Comparison of ENCODE assay signal across 20 cellular contexts in the genomic region with DNA sequence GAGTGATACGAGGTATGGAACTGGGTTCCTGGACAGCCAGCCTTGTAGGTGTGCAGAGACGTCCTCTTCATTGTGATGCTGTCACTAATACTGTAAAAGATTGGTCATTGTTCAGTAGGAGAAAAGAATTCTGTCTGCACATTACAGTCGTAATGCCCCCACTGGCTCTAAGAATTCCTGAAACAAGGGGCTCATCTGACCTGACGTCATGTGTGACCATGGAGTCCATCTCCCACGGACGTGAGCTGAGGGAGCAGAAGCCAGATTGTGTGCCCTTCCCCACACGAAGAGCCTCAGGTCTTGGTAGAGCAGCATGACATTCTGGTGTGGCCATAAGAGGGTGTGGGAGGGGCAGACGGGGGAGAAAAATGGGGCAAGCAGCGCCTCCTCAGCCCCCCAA. TPM values are rescaled to one million over a fixed set of nuclear protein-coding genes. Genes with fewer than 3 reads are reported as not detected.
DNase-seq lines count a peak whose midpoint lies in the region; ATAC-seq and TF ChIP-seq lines count a peak whose summit lies in the region.
"Had no signal": no experiment of that assay in that cellular context is flagged by ENCODE, and none has a peak within 500 bp of the region (broad histone marks: within the 10 kb centered on the region; RNA-seq: fewer than 3 reads in every experiment).

No MANE protein-coding gene starts in this region.

- H3K36me3 Mint-ChIP-seq in activated CD8-positive, alpha-beta memory T cell treated with anti-CD3 and anti-CD28 coated beads, Interleukin-2, amount 10 ng/mL, durations not matched to agents 7 days and 5 days = peaks cover 16% of the 10 kb centered on the region
- H3K36me3 Mint-ChIP-seq in endodermal cell (ENCODE audit: low read depth) = no peaks in the 10 kb centered on the region
- peaks cover 13 to 16% of the 10 kb centered on the region in 2 donors for H3K36me3 Mint-ChIP-seq in activated naive CD4-positive, alpha-beta T cell treated with anti-CD3 and anti-CD28 coated beads, Interleukin-2, amount 50 U/mL, for 72 hours
- H3K36me3 Mint-ChIP-seq: CD14-positive monocyte had no signal

- no peak overlapping the region for H3K4me3 ChIP-seq in HEK293 (ENCODE audit: low read depth, low read length)
- no peak overlapping the region for H3K4me3 ChIP-seq in endodermal cell (ENCODE audit: low read length)
- H3K4me3 ChIP-seq in osteoblast (ENCODE audit: insufficient read depth, low read length) = no peak overlapping the region
- H3K4me3 ChIP-seq: A549, BLaER1 had no signal

- POLR2A ChIA-PET in HEK293 (lab: Yijun Ruan, JAX) = no interaction called here

- H3K4me2 ChIP-seq in osteoblast (ENCODE audit: insufficient read depth, low read length) = no peak overlapping the region
- H3K4me2 ChIP-seq: A549, BLaER1 had no signal

- H3K4me3 Mint-ChIP-seq in activated CD8-positive, alpha-beta memory T cell treated with anti-CD3 and anti-CD28 coated beads, Interleukin-2, amount 10 ng/mL, durations not matched to agents 7 days and 5 days = no peak overlapping the region
- no peak overlapping the region for H3K4me3 Mint-ChIP-seq in endodermal cell
- H3K4me3 Mint-ChIP-seq: CD14-positive monocyte; CD4-positive, alpha-beta memory T cell; HFFc6 had no signal

- H2AFZ ChIP-seq in osteoblast (ENCODE audit: low read length) = no peak overlapping the region

- no peak overlapping the region for H3K27ac Mint-ChIP-seq in activated CD8-positive, alpha-beta memory T cell treated with anti-CD3 and anti-CD28 coated beads, Interleukin-2, amount 10 ng/mL, durations not matched to agents 7 days and 5 days
- no peak overlapping the region for H3K27ac Mint-ChIP-seq in endodermal cell
- H3K27ac Mint-ChIP-seq in activated naive CD4-positive, alpha-beta T cell treated with anti-CD3 and anti-CD28 coated beads, Interleukin-2, amount 50 U/mL, for 72 hours = no peak overlapping the region
- H3K27ac Mint-ChIP-seq: CD14-positive monocyte; CD4-positive, alpha-beta memory T cell; HFFc6 had no signal

- CTCF ChIA-PET in activated CD8-positive, alpha-beta memory T cell treated with anti-CD3 and anti-CD28 coated beads, Interleukin-2, amount 10 ng/mL, durations not matched to agents 7 days and 5 days (lab: Charles Lee) = no interaction called here
- CTCF ChIA-PET in HEK293 (lab: Yijun Ruan, JAX) = no interaction called here

- H3K9me3 Mint-ChIP-seq in activated CD8-positive, alpha-beta memory T cell treated with anti-CD3 and anti-CD28 coated beads, Interleukin-2, amount 10 ng/mL, durations not matched to agents 7 days and 5 days (ENCODE audit: low read depth) = peaks cover 17% of the 10 kb centered on the region
- peaks cover 35% of the 10 kb centered on the region for H3K9me3 Mint-ChIP-seq in endodermal cell
- peaks cover 10 to 11% of the 10 kb centered on the region in 2 donors for H3K9me3 Mint-ChIP-seq in activated naive CD4-positive, alpha-beta T cell treated with anti-CD3 and anti-CD28 coated beads, Interleukin-2, amount 50 U/mL, for 72 hours

- H4K20me1 ChIP-seq in osteoblast (ENCODE audit: insufficient read depth, low read length) = no peaks in the 10 kb centered on the region
- H4K20me1 ChIP-seq: BLaER1 had no signal

- H3K36me3 ChIP-seq in HEK293 (ENCODE audit: control insufficient read depth in 2 of 2, insufficient read depth in 1 of 2, low read length in 2 of 2) = no peaks in the 10 kb centered on the region
- no peaks in the 10 kb centered on the region for H3K36me3 ChIP-seq in endodermal cell (ENCODE audit: control insufficient read depth, insufficient read depth, low read length)
- no peaks in the 10 kb centered on the region for H3K36me3 ChIP-seq in osteoblast (ENCODE audit: insufficient read depth, low read length)
- H3K36me3 ChIP-seq: BLaER1 had no signal

- ATAC-seq in activated CD8-positive, alpha-beta memory T cell treated with anti-CD3 and anti-CD28 coated beads, Interleukin-2, amount 10 ng/mL, durations not matched to agents 7 days and 5 days = no peak
- no peak for ATAC-seq in GM18867 (IDR thresholded peaks at IDR 0.05; ENCODE audit: unreplicated experiment)
- ATAC-seq in activated naive CD4-positive, alpha-beta T cell treated with anti-CD3 and anti-CD28 coated beads, Interleukin-2, amount 50 U/mL, for 72 hours = no peak
- ATAC-seq: A549 had no signal

- no peaks in the 10 kb centered on the region for H3K27me3 ChIP-seq in endodermal cell (ENCODE audit: control insufficient read depth, insufficient read depth, low read length, poor library complexity, severe bottlenecking)
- peaks cover 28% of the 10 kb centered on the region for H3K27me3 ChIP-seq in osteoblast (ENCODE audit: insufficient read depth, low read length)
- H3K27me3 ChIP-seq: BLaER1 had no signal

- no peaks in the 10 kb centered on the region for H3K79me2 ChIP-seq in osteoblast (ENCODE audit: insufficient read depth, low read length)

- H3K4me1 ChIP-seq in HEK293 (ENCODE audit: control insufficient read depth, insufficient read depth, low read length) (no peaks in the 10 kb centered on the region), endodermal cell (ENCODE audit: control insufficient read depth, insufficient read depth, low read length) (no peaks in the 10 kb centered on the region), osteoblast (ENCODE audit: insufficient read depth, low read length) (peaks cover 10% of the 10 kb centered on the region)
- H3K4me1 ChIP-seq: A549, BLaER1 had no signal

- no peak overlapping the region for H3K9ac ChIP-seq in endodermal cell (ENCODE audit: extremely low read depth, low read length, poor library complexity, severe bottlenecking)
- H3K9ac ChIP-seq: BLaER1 had no signal

- 79 to 92% methylated on average over 5 to 9 of the region's 9 CpGs for WGBS in endodermal cell (ENCODE audit: insufficient coverage in 1 of 2, insufficient read length in 1 of 2), 2 experiments

- H3K4me1 Mint-ChIP-seq in activated CD8-positive, alpha-beta memory T cell treated with anti-CD3 and anti-CD28 coated beads, Interleukin-2, amount 10 ng/mL, durations not matched to agents 7 days and 5 days = no peaks in the 10 kb centered on the region
- peaks cover 5% of the 10 kb centered on the region for H3K4me1 Mint-ChIP-seq in endodermal cell
- H3K4me1 Mint-ChIP-seq: CD14-positive monocyte; CD4-positive, alpha-beta memory T cell had no signal

- peaks cover 32% of the 10 kb centered on the region for H3K27me3 Mint-ChIP-seq in activated CD8-positive, alpha-beta memory T cell treated with anti-CD3 and anti-CD28 coated beads, Interleukin-2, amount 10 ng/mL, durations not matched to agents 7 days and 5 days
- peaks cover 4% of the 10 kb centered on the region for H3K27me3 Mint-ChIP-seq in endodermal cell (ENCODE audit: insufficient read depth)

- TF ChIP-seq CTCF in HEK293 (tag by site-specific recombination; IDR thresholded peaks at IDR 0.05) = no peak
- no peak for TF ChIP-seq CTCF in endodermal cell (conservative IDR thresholded peaks at IDR 0.05)
- TF ChIP-seq CTCF in osteoblast (IDR thresholded peaks at IDR 0.05; ENCODE audit: extremely low read depth, low read depth, low read length) = no peak

- peak; percentile 49 for DNase-seq in activated CD8-positive, alpha-beta memory T cell treated with anti-CD3 and anti-CD28 coated beads for 24 hours
- no peak for DNase-seq in activated CD8-positive, alpha-beta memory T cell treated with anti-CD3 and anti-CD28 coated beads, Interleukin-2, amount 10 ng/mL, durations not matched to agents 7 days and 5 days
- DNase-seq in endodermal cell (peak; percentile 35), osteoblast (ENCODE audit: insufficient read length, low spot score, missing footprints) (peak; percentile 56)
- DNase-seq in activated naive CD4-positive, alpha-beta T cell treated with anti-CD3 and anti-CD28 coated beads, Interleukin-2, amount 50 U/mL, for 72 hours (ENCODE audit: low spot score in 2 of 2) = no peak
- DNase-seq in stimulated activated CD4-positive, alpha-beta T cell treated with anti-CD3 and anti-CD28 coated beads, Interleukin-4, amount 100 ng/mL, for 24 hours = no peak
- DNase-seq: AML-193; CD4-positive, alpha-beta memory T cell; DMS153; DMS79; GDM1; GOT3; HCEC 1CT; HFFc6 had no signal

- no peak overlapping the region for H3K27ac ChIP-seq in HEK293 (ENCODE audit: extremely low read depth, low read depth, low read length)
- no peak overlapping the region for H3K27ac ChIP-seq in endodermal cell (ENCODE audit: low read depth, low read length)
- H3K27ac ChIP-seq in osteoblast (ENCODE audit: low read depth, low read length) = no peak overlapping the region
- H3K27ac ChIP-seq: 22Rv1, A549, BLaER1 had no signal

- H3K9me3 ChIP-seq in HEK293 (ENCODE audit: control insufficient read depth, insufficient read depth, low read depth, low read length) = no peaks in the 10 kb centered on the region
- H3K9me3 ChIP-seq in endodermal cell (ENCODE audit: control insufficient read depth, low read length) = peaks cover 13% of the 10 kb centered on the region
- H3K9me3 ChIP-seq in osteoblast (ENCODE audit: low read depth, low read length) = peaks cover 6% of the 10 kb centered on the region

TF ChIP-seq in HEK293, 187 proteins besides CTCF, POLR2A, EP300 and RAD21:
- TF ChIP-seq ZNF423 (tag by site-specific recombination; IDR thresholded peaks at IDR 0.05) (no peak), ATF2 (tag by site-specific recombination; IDR thresholded peaks at IDR 0.05; ENCODE audit: low read depth) (peak; percentile 24; the same call in 1 of the 2 replicates)

RNA-seq across cellular contexts. Expression of gene POFUT2, which starts 41.7 kb away (rescaled TPM):
- 10 to 100 TPM; 16.4 to 19.5 TPM for total RNA-seq in activated CD8-positive, alpha-beta memory T cell treated with anti-CD3 and anti-CD28 coated beads, Interleukin-2, amount 10 ng/mL, durations not matched to agents 7 days and 5 days
- total RNA-seq in endodermal cell (10 to 100 TPM; 49.0 to 73.3 TPM), osteoblast (35.8 and 39.2 TPM in 2 replicates)
- 55.1 TPM for polyA plus RNA-seq in endodermal cell (2013, experiment 1 of 2)
- 46.9 TPM for polyA plus RNA-seq in endodermal cell (2013, experiment 2 of 2)
- 10 to 100 TPM; 11.3 to 16.0 TPM for total RNA-seq in activated naive CD4-positive, alpha-beta T cell treated with anti-CD3 and anti-CD28 coated beads, Interleukin-2, amount 50 U/mL, for 72 hours

Comparison
In these comparisons a context has a peak if more than half of its experiments do, and no peak if none do; other contexts are left out.
1. DNase-seq: peak in activated CD8-positive, alpha-beta memory T cell treated with anti-CD3 and anti-CD28 coated beads for 24 hours (single experiment), endodermal cell (single experiment) and osteoblast (single experiment); none in activated CD8-positive, alpha-beta memory T cell treated with anti-CD3 and anti-CD28 coated beads, Interleukin-2, amount 10 ng/mL, durations not matched to agents 7 days and 5 days (single experiment), activated naive CD4-positive, alpha-beta T cell treated with anti-CD3 and anti-CD28 coated beads, Interleukin-2, amount 50 U/mL, for 72 hours (0 of 2) and stimulated activated CD4-positive, alpha-beta T cell treated with anti-CD3 and anti-CD28 coated beads, Interleukin-4, amount 100 ng/mL, for 24 hours (single experiment).